Comparison of ENCODE assay signal across 1 cellular context in the genomic region with DNA sequence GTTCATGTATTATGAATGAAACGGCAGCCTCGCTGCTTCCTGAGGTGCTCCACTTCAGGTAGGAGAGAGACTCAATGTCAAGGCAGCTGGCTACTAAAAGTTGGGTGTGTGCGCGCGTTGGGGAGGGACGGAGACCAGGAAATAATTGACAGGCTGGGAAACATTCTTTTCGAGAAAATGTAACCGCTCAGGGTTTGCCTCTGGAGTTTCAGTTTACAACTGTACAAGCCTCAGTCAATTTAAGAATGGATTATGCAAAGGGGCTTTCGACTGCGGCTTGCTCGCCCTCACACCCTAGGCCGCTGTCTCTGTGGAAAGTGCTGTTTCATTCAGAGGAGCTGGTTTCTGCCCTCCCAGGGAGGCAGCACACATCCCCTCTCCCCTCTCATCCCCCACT.
TF ChIP-seq lines count a peak whose summit lies in the region.

No MANE protein-coding gene starts in this region.

TF ChIP-seq in K562, 482 proteins besides CTCF, POLR2A, EP300 and RAD21 (continued from another document and continues in another):
- 0 out of 2 replicates have a peak, but pooled peaks have one; percentile 8 for TF ChIP-seq CC2D1A (IDR thresholded peaks at IDR 0.05)
- TF ChIP-seq COPS2 (conservative IDR thresholded peaks at IDR 0.05), result no peak
- no peak for TF ChIP-seq RBM34 (IDR thresholded peaks at IDR 0.05; ENCODE audit: borderline replicate concordance, insufficient read depth, low read length)
- TF ChIP-seq, protein P1, sequence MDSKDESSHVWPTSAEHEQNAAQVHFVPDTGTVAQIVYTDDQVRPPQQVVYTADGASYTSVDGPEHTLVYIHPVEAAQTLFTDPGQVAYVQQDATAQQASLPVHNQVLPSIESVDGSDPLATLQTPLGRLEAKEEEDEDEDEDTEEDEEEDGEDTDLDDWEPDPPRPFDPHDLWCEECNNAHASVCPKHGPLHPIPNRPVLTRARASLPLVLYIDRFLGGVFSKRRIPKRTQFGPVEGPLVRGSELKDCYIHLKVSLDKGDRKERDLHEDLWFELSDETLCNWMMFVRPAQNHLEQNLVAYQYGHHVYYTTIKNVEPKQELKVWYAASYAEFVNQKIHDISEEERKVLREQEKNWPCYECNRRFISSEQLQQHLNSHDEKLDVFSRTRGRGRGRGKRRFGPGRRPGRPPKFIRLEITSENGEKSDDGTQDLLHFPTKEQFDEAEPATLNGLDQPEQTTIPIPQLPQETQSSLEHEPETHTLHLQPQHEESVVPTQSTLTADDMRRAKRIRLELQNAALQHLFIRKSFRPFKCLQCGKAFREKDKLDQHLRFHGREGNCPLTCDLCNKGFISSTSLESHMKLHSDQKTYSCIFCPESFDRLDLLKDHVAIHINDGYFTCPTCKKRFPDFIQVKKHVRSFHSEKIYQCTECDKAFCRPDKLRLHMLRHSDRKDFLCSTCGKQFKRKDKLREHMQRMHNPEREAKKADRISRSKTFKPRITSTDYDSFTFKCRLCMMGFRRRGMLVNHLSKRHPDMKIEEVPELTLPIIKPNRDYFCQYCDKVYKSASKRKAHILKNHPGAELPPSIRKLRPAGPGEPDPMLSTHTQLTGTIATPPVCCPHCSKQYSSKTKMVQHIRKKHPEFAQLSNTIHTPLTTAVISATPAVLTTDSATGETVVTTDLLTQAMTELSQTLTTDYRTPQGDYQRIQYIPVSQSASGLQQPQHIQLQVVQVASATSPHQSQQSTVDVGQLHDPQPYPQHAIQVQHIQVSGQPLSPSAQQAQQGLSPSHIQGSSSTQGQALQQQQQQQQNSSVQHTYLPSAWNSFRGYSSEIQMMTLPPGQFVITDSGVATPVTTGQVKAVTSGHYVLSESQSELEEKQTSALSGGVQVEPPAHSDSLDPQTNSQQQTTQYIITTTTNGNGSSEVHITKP (IDR thresholded peaks at IDR 0.05; ENCODE audit: partially characterized antibody), result no peak
- TF ChIP-seq, protein P2, sequence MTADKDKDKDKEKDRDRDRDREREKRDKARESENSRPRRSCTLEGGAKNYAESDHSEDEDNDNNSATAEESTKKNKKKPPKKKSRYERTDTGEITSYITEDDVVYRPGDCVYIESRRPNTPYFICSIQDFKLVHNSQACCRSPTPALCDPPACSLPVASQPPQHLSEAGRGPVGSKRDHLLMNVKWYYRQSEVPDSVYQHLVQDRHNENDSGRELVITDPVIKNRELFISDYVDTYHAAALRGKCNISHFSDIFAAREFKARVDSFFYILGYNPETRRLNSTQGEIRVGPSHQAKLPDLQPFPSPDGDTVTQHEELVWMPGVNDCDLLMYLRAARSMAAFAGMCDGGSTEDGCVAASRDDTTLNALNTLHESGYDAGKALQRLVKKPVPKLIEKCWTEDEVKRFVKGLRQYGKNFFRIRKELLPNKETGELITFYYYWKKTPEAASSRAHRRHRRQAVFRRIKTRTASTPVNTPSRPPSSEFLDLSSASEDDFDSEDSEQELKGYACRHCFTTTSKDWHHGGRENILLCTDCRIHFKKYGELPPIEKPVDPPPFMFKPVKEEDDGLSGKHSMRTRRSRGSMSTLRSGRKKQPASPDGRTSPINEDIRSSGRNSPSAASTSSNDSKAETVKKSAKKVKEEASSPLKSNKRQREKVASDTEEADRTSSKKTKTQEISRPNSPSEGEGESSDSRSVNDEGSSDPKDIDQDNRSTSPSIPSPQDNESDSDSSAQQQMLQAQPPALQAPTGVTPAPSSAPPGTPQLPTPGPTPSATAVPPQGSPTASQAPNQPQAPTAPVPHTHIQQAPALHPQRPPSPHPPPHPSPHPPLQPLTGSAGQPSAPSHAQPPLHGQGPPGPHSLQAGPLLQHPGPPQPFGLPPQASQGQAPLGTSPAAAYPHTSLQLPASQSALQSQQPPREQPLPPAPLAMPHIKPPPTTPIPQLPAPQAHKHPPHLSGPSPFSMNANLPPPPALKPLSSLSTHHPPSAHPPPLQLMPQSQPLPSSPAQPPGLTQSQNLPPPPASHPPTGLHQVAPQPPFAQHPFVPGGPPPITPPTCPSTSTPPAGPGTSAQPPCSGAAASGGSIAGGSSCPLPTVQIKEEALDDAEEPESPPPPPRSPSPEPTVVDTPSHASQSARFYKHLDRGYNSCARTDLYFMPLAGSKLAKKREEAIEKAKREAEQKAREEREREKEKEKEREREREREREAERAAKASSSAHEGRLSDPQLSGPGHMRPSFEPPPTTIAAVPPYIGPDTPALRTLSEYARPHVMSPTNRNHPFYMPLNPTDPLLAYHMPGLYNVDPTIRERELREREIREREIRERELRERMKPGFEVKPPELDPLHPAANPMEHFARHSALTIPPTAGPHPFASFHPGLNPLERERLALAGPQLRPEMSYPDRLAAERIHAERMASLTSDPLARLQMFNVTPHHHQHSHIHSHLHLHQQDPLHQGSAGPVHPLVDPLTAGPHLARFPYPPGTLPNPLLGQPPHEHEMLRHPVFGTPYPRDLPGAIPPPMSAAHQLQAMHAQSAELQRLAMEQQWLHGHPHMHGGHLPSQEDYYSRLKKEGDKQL (CRISPR knock-in tag; IDR thresholded peaks at IDR 0.05; ENCODE audit: borderline replicate concordance), result no peak
- TF ChIP-seq CBX2 (IDR thresholded peaks at IDR 0.05; ENCODE audit: insufficient read depth, low read length, poor library complexity, severe bottlenecking), result no peak
- TF ChIP-seq ZBTB1 (CRISPR knock-in tag; IDR thresholded peaks at IDR 0.05; ENCODE audit: borderline replicate concordance, low read depth), result no peak
- TF ChIP-seq BCOR (IDR thresholded peaks at IDR 0.05), result peak; percentile 5; the same call in 1 of the 2 replicates
- TF ChIP-seq NCOA1 (IDR thresholded peaks at IDR 0.05; ENCODE audit: low read depth), result no peak
- TF ChIP-seq, protein P3, sequence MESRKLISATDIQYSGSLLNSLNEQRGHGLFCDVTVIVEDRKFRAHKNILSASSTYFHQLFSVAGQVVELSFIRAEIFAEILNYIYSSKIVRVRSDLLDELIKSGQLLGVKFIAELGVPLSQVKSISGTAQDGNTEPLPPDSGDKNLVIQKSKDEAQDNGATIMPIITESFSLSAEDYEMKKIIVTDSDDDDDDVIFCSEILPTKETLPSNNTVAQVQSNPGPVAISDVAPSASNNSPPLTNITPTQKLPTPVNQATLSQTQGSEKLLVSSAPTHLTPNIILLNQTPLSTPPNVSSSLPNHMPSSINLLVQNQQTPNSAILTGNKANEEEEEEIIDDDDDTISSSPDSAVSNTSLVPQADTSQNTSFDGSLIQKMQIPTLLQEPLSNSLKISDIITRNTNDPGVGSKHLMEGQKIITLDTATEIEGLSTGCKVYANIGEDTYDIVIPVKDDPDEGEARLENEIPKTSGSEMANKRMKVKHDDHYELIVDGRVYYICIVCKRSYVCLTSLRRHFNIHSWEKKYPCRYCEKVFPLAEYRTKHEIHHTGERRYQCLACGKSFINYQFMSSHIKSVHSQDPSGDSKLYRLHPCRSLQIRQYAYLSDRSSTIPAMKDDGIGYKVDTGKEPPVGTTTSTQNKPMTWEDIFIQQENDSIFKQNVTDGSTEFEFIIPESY (CRISPR knock-in tag; IDR thresholded peaks at IDR 0.05), result no peak
- TF ChIP-seq, protein P4, sequence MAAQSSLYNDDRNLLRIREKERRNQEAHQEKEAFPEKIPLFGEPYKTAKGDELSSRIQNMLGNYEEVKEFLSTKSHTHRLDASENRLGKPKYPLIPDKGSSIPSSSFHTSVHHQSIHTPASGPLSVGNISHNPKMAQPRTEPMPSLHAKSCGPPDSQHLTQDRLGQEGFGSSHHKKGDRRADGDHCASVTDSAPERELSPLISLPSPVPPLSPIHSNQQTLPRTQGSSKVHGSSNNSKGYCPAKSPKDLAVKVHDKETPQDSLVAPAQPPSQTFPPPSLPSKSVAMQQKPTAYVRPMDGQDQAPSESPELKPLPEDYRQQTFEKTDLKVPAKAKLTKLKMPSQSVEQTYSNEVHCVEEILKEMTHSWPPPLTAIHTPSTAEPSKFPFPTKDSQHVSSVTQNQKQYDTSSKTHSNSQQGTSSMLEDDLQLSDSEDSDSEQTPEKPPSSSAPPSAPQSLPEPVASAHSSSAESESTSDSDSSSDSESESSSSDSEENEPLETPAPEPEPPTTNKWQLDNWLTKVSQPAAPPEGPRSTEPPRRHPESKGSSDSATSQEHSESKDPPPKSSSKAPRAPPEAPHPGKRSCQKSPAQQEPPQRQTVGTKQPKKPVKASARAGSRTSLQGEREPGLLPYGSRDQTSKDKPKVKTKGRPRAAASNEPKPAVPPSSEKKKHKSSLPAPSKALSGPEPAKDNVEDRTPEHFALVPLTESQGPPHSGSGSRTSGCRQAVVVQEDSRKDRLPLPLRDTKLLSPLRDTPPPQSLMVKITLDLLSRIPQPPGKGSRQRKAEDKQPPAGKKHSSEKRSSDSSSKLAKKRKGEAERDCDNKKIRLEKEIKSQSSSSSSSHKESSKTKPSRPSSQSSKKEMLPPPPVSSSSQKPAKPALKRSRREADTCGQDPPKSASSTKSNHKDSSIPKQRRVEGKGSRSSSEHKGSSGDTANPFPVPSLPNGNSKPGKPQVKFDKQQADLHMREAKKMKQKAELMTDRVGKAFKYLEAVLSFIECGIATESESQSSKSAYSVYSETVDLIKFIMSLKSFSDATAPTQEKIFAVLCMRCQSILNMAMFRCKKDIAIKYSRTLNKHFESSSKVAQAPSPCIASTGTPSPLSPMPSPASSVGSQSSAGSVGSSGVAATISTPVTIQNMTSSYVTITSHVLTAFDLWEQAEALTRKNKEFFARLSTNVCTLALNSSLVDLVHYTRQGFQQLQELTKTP (IDR thresholded peaks at IDR 0.05; ENCODE audit: low read depth in 1 of 2, partially characterized antibody in 2 of 2), result peak in 1 of 2 experiments; percentile 65
- TF ChIP-seq SRF (CRISPR knock-in tag; IDR thresholded peaks at IDR 0.05), result peak in 1 of 2 experiments; percentile 86; a peak in 1 of 4 replicates
- TF ChIP-seq ZNF785 (CRISPR knock-in tag; IDR thresholded peaks at IDR 0.05), result no peak
- TF ChIP-seq, protein P5, sequence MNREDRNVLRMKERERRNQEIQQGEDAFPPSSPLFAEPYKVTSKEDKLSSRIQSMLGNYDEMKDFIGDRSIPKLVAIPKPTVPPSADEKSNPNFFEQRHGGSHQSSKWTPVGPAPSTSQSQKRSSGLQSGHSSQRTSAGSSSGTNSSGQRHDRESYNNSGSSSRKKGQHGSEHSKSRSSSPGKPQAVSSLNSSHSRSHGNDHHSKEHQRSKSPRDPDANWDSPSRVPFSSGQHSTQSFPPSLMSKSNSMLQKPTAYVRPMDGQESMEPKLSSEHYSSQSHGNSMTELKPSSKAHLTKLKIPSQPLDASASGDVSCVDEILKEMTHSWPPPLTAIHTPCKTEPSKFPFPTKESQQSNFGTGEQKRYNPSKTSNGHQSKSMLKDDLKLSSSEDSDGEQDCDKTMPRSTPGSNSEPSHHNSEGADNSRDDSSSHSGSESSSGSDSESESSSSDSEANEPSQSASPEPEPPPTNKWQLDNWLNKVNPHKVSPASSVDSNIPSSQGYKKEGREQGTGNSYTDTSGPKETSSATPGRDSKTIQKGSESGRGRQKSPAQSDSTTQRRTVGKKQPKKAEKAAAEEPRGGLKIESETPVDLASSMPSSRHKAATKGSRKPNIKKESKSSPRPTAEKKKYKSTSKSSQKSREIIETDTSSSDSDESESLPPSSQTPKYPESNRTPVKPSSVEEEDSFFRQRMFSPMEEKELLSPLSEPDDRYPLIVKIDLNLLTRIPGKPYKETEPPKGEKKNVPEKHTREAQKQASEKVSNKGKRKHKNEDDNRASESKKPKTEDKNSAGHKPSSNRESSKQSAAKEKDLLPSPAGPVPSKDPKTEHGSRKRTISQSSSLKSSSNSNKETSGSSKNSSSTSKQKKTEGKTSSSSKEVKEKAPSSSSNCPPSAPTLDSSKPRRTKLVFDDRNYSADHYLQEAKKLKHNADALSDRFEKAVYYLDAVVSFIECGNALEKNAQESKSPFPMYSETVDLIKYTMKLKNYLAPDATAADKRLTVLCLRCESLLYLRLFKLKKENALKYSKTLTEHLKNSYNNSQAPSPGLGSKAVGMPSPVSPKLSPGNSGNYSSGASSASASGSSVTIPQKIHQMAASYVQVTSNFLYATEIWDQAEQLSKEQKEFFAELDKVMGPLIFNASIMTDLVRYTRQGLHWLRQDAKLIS (CRISPR knock-in tag; IDR thresholded peaks at IDR 0.05), result no peak
- TF ChIP-seq C11orf30 (IDR thresholded peaks at IDR 0.05; ENCODE audit: low read depth), result peak; percentile 61; the same call in 1 of the 2 replicates
- peak; percentile 78 for TF ChIP-seq POLR2H (tag; IDR thresholded peaks at IDR 0.05; ENCODE audit: low read depth)
- no peak for TF ChIP-seq TAF1 (IDR thresholded peaks at IDR 0.05; ENCODE audit: control insufficient read depth, extremely low read depth, insufficient read depth, low read length, severe bottlenecking)
- no peak for TF ChIP-seq NONO (IDR thresholded peaks at IDR 0.05; ENCODE audit: low read depth in 2 of 2, low read length in 1 of 2)
- TF ChIP-seq POLR2G (IDR thresholded peaks at IDR 0.05; ENCODE audit: low read depth, low read length), result no peak
- TF ChIP-seq ZNF316 (IDR thresholded peaks at IDR 0.05), result peak; percentile 22; the same call in 1 of the 2 replicates
- TF ChIP-seq STAT5B (CRISPR knock-in tag; IDR thresholded peaks at IDR 0.05), result no peak
- TF ChIP-seq NFRKB (IDR thresholded peaks at IDR 0.05; ENCODE audit: low read depth), result peak; percentile 85
- no peak for TF ChIP-seq ZFP30 (CRISPR knock-in tag; IDR thresholded peaks at IDR 0.05; ENCODE audit: borderline replicate concordance)
- no peak for TF ChIP-seq ZC3H11A (IDR thresholded peaks at IDR 0.05; ENCODE audit: low read depth, low read length)
- TF ChIP-seq, protein P6, sequence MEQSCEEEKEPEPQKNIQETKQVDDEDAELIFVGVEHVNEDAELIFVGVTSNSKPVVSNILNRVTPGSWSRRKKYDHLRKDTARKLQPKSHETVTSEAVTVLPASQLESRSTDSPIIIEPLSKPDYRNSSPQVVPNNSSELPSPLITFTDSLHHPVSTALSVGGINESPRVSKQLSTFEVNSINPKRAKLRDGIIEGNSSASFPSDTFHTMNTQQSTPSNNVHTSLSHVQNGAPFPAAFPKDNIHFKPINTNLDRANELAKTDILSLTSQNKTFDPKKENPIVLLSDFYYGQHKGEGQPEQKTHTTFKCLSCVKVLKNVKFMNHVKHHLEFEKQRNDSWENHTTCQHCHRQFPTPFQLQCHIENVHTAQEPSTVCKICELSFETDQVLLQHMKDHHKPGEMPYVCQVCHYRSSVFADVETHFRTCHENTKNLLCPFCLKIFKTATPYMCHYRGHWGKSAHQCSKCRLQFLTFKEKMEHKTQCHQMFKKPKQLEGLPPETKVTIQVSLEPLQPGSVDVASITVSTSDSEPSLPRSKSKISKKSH (CRISPR knock-in tag; IDR thresholded peaks at IDR 0.05), result no peak
- TF ChIP-seq, protein P7, sequence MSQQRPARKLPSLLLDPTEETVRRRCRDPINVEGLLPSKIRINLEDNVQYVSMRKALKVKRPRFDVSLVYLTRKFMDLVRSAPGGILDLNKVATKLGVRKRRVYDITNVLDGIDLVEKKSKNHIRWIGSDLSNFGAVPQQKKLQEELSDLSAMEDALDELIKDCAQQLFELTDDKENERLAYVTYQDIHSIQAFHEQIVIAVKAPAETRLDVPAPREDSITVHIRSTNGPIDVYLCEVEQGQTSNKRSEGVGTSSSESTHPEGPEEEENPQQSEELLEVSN (IDR thresholded peaks at IDR 0.05; ENCODE audit: borderline replicate concordance in 1 of 2, extremely low read depth in 1 of 2, insufficient read depth in 1 of 2, insufficient read length in 1 of 2, low read depth in 1 of 2, low read length in 1 of 2, poor library complexity in 1 of 2, severe bottlenecking in 1 of 2), result no peak
- TF ChIP-seq, protein P8, sequence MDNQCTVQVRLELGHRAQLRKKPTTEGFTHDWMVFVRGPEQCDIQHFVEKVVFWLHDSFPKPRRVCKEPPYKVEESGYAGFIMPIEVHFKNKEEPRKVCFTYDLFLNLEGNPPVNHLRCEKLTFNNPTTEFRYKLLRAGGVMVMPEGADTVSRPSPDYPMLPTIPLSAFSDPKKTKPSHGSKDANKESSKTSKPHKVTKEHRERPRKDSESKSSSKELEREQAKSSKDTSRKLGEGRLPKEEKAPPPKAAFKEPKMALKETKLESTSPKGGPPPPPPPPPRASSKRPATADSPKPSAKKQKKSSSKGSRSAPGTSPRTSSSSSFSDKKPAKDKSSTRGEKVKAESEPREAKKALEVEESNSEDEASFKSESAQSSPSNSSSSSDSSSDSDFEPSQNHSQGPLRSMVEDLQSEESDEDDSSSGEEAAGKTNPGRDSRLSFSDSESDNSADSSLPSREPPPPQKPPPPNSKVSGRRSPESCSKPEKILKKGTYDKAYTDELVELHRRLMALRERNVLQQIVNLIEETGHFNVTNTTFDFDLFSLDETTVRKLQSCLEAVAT (IDR thresholded peaks at IDR 0.05), result peak; percentile 22 to 48; a peak in 2 of 4 replicates
- TF ChIP-seq FOXA1 (IDR thresholded peaks at IDR 0.05; ENCODE audit: borderline replicate concordance), result no peak
- TF ChIP-seq EWSR1 (IDR thresholded peaks at IDR 0.05; ENCODE audit: borderline replicate concordance, low read depth, partially characterized antibody), result no peak
